Comparison of ENCODE assay signal across 8 cellular contexts in the genomic region with DNA sequence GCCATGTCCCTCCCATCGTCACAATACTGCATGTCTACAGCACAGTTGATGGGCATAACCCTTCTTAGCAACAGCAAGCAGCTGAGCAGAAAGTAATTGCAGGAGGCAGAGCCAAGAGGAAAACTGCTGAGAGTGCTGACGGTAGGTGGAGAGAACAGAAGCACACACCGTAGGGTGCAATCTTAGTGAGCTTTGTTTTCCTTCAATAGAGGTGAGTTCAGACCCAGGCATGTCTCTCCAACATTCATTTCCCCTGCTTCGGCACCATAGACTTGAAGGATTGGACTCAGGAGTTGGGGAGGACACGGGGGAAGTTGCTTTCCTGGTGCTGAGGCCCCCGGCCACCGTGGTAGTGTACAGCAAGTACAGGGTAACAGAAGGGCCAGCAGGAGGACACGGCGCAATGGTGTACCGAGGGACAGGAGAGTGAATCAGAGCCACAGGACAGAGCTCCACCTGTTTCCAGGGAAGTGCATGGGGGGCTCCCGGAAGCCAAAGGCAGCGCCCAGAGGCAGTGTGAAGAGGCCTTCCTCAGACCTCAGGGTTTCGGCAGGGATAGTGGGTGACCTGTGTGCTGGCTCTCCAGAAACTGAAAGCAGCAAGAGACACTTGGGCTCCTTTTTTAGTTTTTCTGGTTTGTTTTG. TPM values are rescaled to one million over a fixed set of nuclear protein-coding genes. Genes with fewer than 3 reads are reported as not detected.
A peak's percentile ranks its signal among the peaks of the same experiment; 100 is the strongest.
DNase-seq lines count a peak whose midpoint lies in the region; ATAC-seq and TF ChIP-seq lines count a peak whose summit lies in the region.

No MANE protein-coding gene starts in this region.

- no peak for DNase-seq in activated CD4-positive, alpha-beta T cell treated with anti-CD3 and anti-CD28 coated beads, Interleukin-2, amount 10 ng/mL, durations not matched to agents 24 days and 14 days
- DNase-seq in activated CD4-positive, alpha-beta T cell treated with anti-CD3 and anti-CD28 coated beads for 1 hour, result no peak
- DNase-seq in NCI-H187 treated with DMSO at 0.1 percent for 48 hours (lab: John Stamatoyannopoulos, UW), result peak; percentile 64
- peak; percentile 7 for DNase-seq in activated naive CD8-positive, alpha-beta T cell treated with anti-CD3 and anti-CD28 coated beads for 36 hours
- DNase-seq in globus pallidus (ENCODE audit: low spot score), result no peak

- peak overlapping the region; percentile 94 for H3K27ac Mint-ChIP-seq in activated CD4-positive, alpha-beta T cell treated with anti-CD3 and anti-CD28 coated beads, Interleukin-2, amount 10 ng/mL, durations not matched to agents 24 days and 14 days
- peak overlapping the region; percentile 87 for H3K27ac Mint-ChIP-seq in activated naive CD8-positive, alpha-beta T cell treated with anti-CD3 and anti-CD28 coated beads for 36 hours

- H4K20me1 ChIP-seq in neural cell (ENCODE audit: insufficient read depth), result no peaks in the 10 kb centered on the region

- H3K9me3 Mint-ChIP-seq in activated CD4-positive, alpha-beta T cell treated with anti-CD3 and anti-CD28 coated beads, Interleukin-2, amount 10 ng/mL, durations not matched to agents 24 days and 14 days, result no peaks in the 10 kb centered on the region
- no peaks in the 10 kb centered on the region for H3K9me3 Mint-ChIP-seq in activated naive CD8-positive, alpha-beta T cell treated with anti-CD3 and anti-CD28 coated beads for 36 hours

- TF ChIP-seq RAD21 in neural cell (conservative IDR thresholded peaks at IDR 0.05), result no peak

- TF ChIP-seq EP300 in neural cell (conservative IDR thresholded peaks at IDR 0.05; ENCODE audit: poor library complexity, severe bottlenecking), result peak; percentile 33

- peak overlapping the region; percentile 75 for H3K4me3 Mint-ChIP-seq in activated CD4-positive, alpha-beta T cell treated with anti-CD3 and anti-CD28 coated beads, Interleukin-2, amount 10 ng/mL, durations not matched to agents 24 days and 14 days
- H3K4me3 Mint-ChIP-seq in activated naive CD8-positive, alpha-beta T cell treated with anti-CD3 and anti-CD28 coated beads for 36 hours, result peak overlapping the region; percentile 46

- no peaks in the 10 kb centered on the region for H3K36me3 Mint-ChIP-seq in activated CD4-positive, alpha-beta T cell treated with anti-CD3 and anti-CD28 coated beads, Interleukin-2, amount 10 ng/mL, durations not matched to agents 24 days and 14 days (ENCODE audit: low read depth)
- no peaks in the 10 kb centered on the region for H3K36me3 Mint-ChIP-seq in activated naive CD8-positive, alpha-beta T cell treated with anti-CD3 and anti-CD28 coated beads for 36 hours

- H3K27ac ChIP-seq in neural cell (ENCODE audit: low read length), result peak overlapping the region; percentile 49

- peak overlapping the region; percentile 53 for H3K4me3 ChIP-seq in neural cell (ENCODE audit: low read length)

- H3F3A ChIP-seq in neural cell (ENCODE audit: insufficient read depth, low read length, poor library complexity, severe bottlenecking), result no peaks in the 10 kb centered on the region

- no peaks in the 10 kb centered on the region for H3K9me3 ChIP-seq in neural cell (ENCODE audit: low read length)

- H3K27me3 Mint-ChIP-seq in activated CD4-positive, alpha-beta T cell treated with anti-CD3 and anti-CD28 coated beads, Interleukin-2, amount 10 ng/mL, durations not matched to agents 24 days and 14 days, result no peaks in the 10 kb centered on the region
- no peaks in the 10 kb centered on the region for H3K27me3 Mint-ChIP-seq in activated naive CD8-positive, alpha-beta T cell treated with anti-CD3 and anti-CD28 coated beads for 36 hours

- peak overlapping the region; percentile 26 for H3K4me2 ChIP-seq in neural cell (ENCODE audit: low read length)

- peak; percentile 19 for TF ChIP-seq CTCF in neural cell (IDR thresholded peaks at IDR 0.05; ENCODE audit: poor library complexity, severe bottlenecking)

- no peaks in the 10 kb centered on the region for H3K79me2 ChIP-seq in neural cell (replicated peaks; ENCODE audit: insufficient read depth, low read length)

- no peaks in the 10 kb centered on the region for H3K27me3 ChIP-seq in neural cell (ENCODE audit: insufficient read depth, low read depth, low read length)

- H3K9ac ChIP-seq in neural cell (ENCODE audit: low read length), result peak overlapping the region; percentile 45

- no peaks in the 10 kb centered on the region for H3K9me2 ChIP-seq in neural cell (ENCODE audit: insufficient read depth, low read length)

- ATAC-seq in HG02884 (IDR thresholded peaks at IDR 0.05; ENCODE audit: unreplicated experiment), result peak; percentile 41
- ATAC-seq in GM18868 (IDR thresholded peaks at IDR 0.05; ENCODE audit: unreplicated experiment), result no peak

- no peaks in the 10 kb centered on the region for H3K36me3 ChIP-seq in neural cell (ENCODE audit: insufficient read depth, low read length)

- peak overlapping the region; percentile 54 for H2AFZ ChIP-seq in neural cell (ENCODE audit: low read depth, low read length)

- intact Hi-C loops in activated CD4-positive, alpha-beta T cell treated with anti-CD3 and anti-CD28 coated beads, Interleukin-2, amount 10 ng/mL, durations not matched to agents 24 days and 14 days (cut with micrococcal nuclease), result loop anchor here (1.0 to 5.0 kb wide), 2 partner anchors 36 to 110 kb away; a partner anchor contains a TSS

- peaks cover 19% of the 10 kb centered on the region for H3K4me1 Mint-ChIP-seq in activated CD4-positive, alpha-beta T cell treated with anti-CD3 and anti-CD28 coated beads, Interleukin-2, amount 10 ng/mL, durations not matched to agents 24 days and 14 days
- H3K4me1 Mint-ChIP-seq in activated naive CD8-positive, alpha-beta T cell treated with anti-CD3 and anti-CD28 coated beads for 36 hours, result peaks cover 18% of the 10 kb centered on the region

TF ChIP-seq in neural cell, 6 proteins besides CTCF, POLR2A, EP300 and RAD21:
- no peak for TF ChIP-seq EZH2 (IDR thresholded peaks at IDR 0.05; ENCODE audit: borderline replicate concordance, insufficient read depth, low read length, poor library complexity, severe bottlenecking)
- TF ChIP-seq MXI1 (conservative IDR thresholded peaks at IDR 0.05; ENCODE audit: poor library complexity, severe bottlenecking), result no peak
- peak; percentile 18 for TF ChIP-seq SMC3 (conservative IDR thresholded peaks at IDR 0.05; ENCODE audit: poor library complexity)
- peak; percentile 77 for TF ChIP-seq POLR2AphosphoS5 (IDR thresholded peaks at IDR 0.05)
- TF ChIP-seq TAF1 (IDR thresholded peaks at IDR 0.05; ENCODE audit: low read depth), result no peak
- TF ChIP-seq, protein P1, sequence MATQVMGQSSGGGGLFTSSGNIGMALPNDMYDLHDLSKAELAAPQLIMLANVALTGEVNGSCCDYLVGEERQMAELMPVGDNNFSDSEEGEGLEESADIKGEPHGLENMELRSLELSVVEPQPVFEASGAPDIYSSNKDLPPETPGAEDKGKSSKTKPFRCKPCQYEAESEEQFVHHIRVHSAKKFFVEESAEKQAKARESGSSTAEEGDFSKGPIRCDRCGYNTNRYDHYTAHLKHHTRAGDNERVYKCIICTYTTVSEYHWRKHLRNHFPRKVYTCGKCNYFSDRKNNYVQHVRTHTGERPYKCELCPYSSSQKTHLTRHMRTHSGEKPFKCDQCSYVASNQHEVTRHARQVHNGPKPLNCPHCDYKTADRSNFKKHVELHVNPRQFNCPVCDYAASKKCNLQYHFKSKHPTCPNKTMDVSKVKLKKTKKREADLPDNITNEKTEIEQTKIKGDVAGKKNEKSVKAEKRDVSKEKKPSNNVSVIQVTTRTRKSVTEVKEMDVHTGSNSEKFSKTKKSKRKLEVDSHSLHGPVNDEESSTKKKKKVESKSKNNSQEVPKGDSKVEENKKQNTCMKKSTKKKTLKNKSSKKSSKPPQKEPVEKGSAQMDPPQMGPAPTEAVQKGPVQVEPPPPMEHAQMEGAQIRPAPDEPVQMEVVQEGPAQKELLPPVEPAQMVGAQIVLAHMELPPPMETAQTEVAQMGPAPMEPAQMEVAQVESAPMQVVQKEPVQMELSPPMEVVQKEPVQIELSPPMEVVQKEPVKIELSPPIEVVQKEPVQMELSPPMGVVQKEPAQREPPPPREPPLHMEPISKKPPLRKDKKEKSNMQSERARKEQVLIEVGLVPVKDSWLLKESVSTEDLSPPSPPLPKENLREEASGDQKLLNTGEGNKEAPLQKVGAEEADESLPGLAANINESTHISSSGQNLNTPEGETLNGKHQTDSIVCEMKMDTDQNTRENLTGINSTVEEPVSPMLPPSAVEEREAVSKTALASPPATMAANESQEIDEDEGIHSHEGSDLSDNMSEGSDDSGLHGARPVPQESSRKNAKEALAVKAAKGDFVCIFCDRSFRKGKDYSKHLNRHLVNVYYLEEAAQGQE (IDR thresholded peaks at IDR 0.05; ENCODE audit: borderline replicate concordance), result peak; percentile 35
TF ChIP-seq in neural cell: peak in this region for 3.

RNA-seq across cellular contexts. Expression of a gene that starts 36.3 kb away (rescaled TPM):
- 261 and 277 TPM in 2 replicates for total RNA-seq in activated CD4-positive, alpha-beta T cell treated with anti-CD3 and anti-CD28 coated beads, Interleukin-2, amount 10 ng/mL, durations not matched to agents 24 days and 14 days
- total RNA-seq in activated naive CD8-positive, alpha-beta T cell treated with anti-CD3 and anti-CD28 coated beads for 36 hours, result 100 to 1,000 TPM; 159 to 160 TPM
- 74.9 and 80.5 TPM in 2 replicates for polyA plus RNA-seq in neural cell
- 59.4 and 68.1 TPM in 2 replicates for polyA minus RNA-seq in neural cell

Comparison
In these comparisons a context has a peak if more than half of its experiments do, and no peak if none do; other contexts are left out.
1. DNase-seq: peak in NCI-H187 treated with DMSO at 0.1 percent for 48 hours (single experiment) and activated naive CD8-positive, alpha-beta T cell treated with anti-CD3 and anti-CD28 coated beads for 36 hours (single experiment); none in activated CD4-positive, alpha-beta T cell treated with anti-CD3 and anti-CD28 coated beads, Interleukin-2, amount 10 ng/mL, durations not matched to agents 24 days and 14 days (single experiment), activated CD4-positive, alpha-beta T cell treated with anti-CD3 and anti-CD28 coated beads for 1 hour (single experiment) and globus pallidus (single experiment).